Comparison of ENCODE assay signal across 25 cellular contexts in genomic region chr4:187232201-187232600, GRCh38.
DNase-seq lines count a peak whose midpoint lies in the region; ATAC-seq, FAIRE-seq and TF ChIP-seq lines count a peak whose summit lies in the region.
"Had no signal": no experiment of that assay in that cellular context is flagged by ENCODE, and none has a peak within 500 bp of the region (broad histone marks: within the 10 kb centered on the region; RNA-seq: fewer than 3 reads in every experiment).

No MANE protein-coding gene starts in this region.

- in situ Hi-C loops in mammary epithelial cell (cut with MboI; ENCODE audit: low sequenced_read_pairs in 2 of 2) = no loop called here

- no peaks in the 10 kb centered on the region for H3K27me3 Mint-ChIP-seq in MCF 10A (ENCODE audit: insufficient read depth, unreplicated experiment)
- H3K27me3 Mint-ChIP-seq: B cell; CD4-positive, CD25-positive, alpha-beta regulatory T cell had no signal

- intact Hi-C loops in mammary epithelial cell (cut with micrococcal nuclease) = no loop called here
- intact Hi-C loops in MCF 10A (cut with micrococcal nuclease) = loop anchor here (2.0 kb wide), 1 partner anchor 55 kb away; no protein-coding TSS in a partner anchor
- intact Hi-C loops in lower leg skin (cut with DNase I; ENCODE audit: low total_unique reads) = no loop called here

- CTCF ChIA-PET in mammary epithelial cell (lab: Charles Lee; ENCODE audit: low non-redundant PET) (interaction anchor here (0.6 kb wide), 1 partner anchor 356 kb away, joined by 5 read pairs; no protein-coding TSS in a partner anchor), MCF 10A (lab: Yijun Ruan, JAX) (interaction anchor here (0.6 to 0.7 kb wide), 4 partner anchors 17 to 961 kb away, joined by 3 to 5 read pairs (median 3); no protein-coding TSS in a partner anchor)

- DNase-seq in mammary epithelial cell (peak; percentile 56), MCF 10A (ENCODE audit: unreplicated experiment) (no peak), bronchial epithelial cell (ENCODE audit: low read depth) (peak; percentile 68), foreskin keratinocyte (peak; percentile 31 to 53), renal cortical epithelial cell (ENCODE audit: low read depth) (peak; percentile 33), lower leg skin (ENCODE audit: low spot score in 2 of 2) (no peak)
- DNase-seq: Caco-2; CD4-positive, CD25-positive, alpha-beta regulatory T cell; CD8-positive, alpha-beta T cell; DMS153; DND-41; HFFc6 had no signal

- no peak overlapping the region for H2AFZ ChIP-seq in mammary epithelial cell (ENCODE audit: low read depth, low read length)

- no peak overlapping the region for H3K4me2 ChIP-seq in mammary epithelial cell (ENCODE audit: insufficient read depth, low read depth, low read length)
- H3K4me2 ChIP-seq: BLaER1, GM23338 had no signal

- FAIRE-seq in bronchial epithelial cell (lab: Jason Lieb, UNC) = no peak
- FAIRE-seq: A204.1, G401.6, GM12878, GM19239, H54 had no signal

- no peak overlapping the region for H3K4me3 Mint-ChIP-seq in MCF 10A (ENCODE audit: unreplicated experiment)
- H3K4me3 Mint-ChIP-seq: B cell; CD4-positive, CD25-positive, alpha-beta regulatory T cell; CD8-positive, alpha-beta T cell; GM23338; HFFc6 had no signal

- no peak overlapping the region for H3K27ac Mint-ChIP-seq in MCF 10A (ENCODE audit: low read depth, unreplicated experiment)
- H3K27ac Mint-ChIP-seq: B cell; CD4-positive, CD25-positive, alpha-beta regulatory T cell; CD8-positive, alpha-beta T cell; GM23338; HFFc6 had no signal

- no peaks in the 10 kb centered on the region for H3K36me3 ChIP-seq in mammary epithelial cell (ENCODE audit: insufficient read depth, low read length)
- H3K36me3 ChIP-seq in bronchial epithelial cell (ENCODE audit: control insufficient read depth, insufficient read depth, low read length) = no peaks in the 10 kb centered on the region
- H3K36me3 ChIP-seq: BLaER1, HAP-1 had no signal

- H3K9ac ChIP-seq in mammary epithelial cell (ENCODE audit: insufficient read depth, low read length) = no peak overlapping the region
- H3K9ac ChIP-seq: BLaER1 had no signal

- dilution Hi-C loops in mammary epithelial cell (cut with HindIII; ENCODE audit: low sequenced_read_pairs) = no loop called here

- TF ChIP-seq CTCF in mammary epithelial cell (conservative IDR thresholded peaks at IDR 0.05 in 1 of 2, IDR thresholded peaks at IDR 0.05 in 1 of 2; ENCODE audit: extremely low read depth in 1 of 2, insufficient read depth in 1 of 2, low read depth in 1 of 2, low read length in 2 of 2) (no peak), MCF 10A (IDR thresholded peaks at IDR 0.05; ENCODE audit: unreplicated experiment) (no peak), bronchial epithelial cell (IDR thresholded peaks at IDR 0.05; ENCODE audit: insufficient read depth, low read length, severe bottlenecking) (no peak), foreskin keratinocyte (conservative IDR thresholded peaks at IDR 0.05) (no peak), lower leg skin (IDR thresholded peaks at IDR 0.05) (no peak)

- TF ChIP-seq POLR2A in lower leg skin (IDR thresholded peaks at IDR 0.05) = no peak

- H3K4me1 ChIP-seq in mammary epithelial cell (ENCODE audit: insufficient read depth, low read length) (peaks cover 25% of the 10 kb centered on the region), foreskin keratinocyte (peaks cover 18% of the 10 kb centered on the region)
- H3K4me1 ChIP-seq: BLaER1, Caco-2, HAP-1 had no signal

- no peaks in the 10 kb centered on the region for H3K27me3 ChIP-seq in mammary epithelial cell (ENCODE audit: insufficient read depth, low read length)
- no peaks in the 10 kb centered on the region for H3K27me3 ChIP-seq in bronchial epithelial cell (ENCODE audit: control insufficient read depth, insufficient read depth, low read length)
- no peaks in the 10 kb centered on the region for H3K27me3 ChIP-seq in foreskin keratinocyte
- H3K27me3 ChIP-seq: BLaER1 had no signal

- ATAC-seq in foreskin keratinocyte (no peak), GM19324 (IDR thresholded peaks at IDR 0.05; ENCODE audit: low FRiP score, unreplicated experiment) (no peak), HG03108 (IDR thresholded peaks at IDR 0.05; ENCODE audit: unreplicated experiment) (no peak)
- ATAC-seq: CD8-positive, alpha-beta T cell; GM12878; GM23338 had no signal

- WGBS in mammary epithelial cell (ENCODE audit: low coverage, missing lambda C conversion rate) = 52% methylated on average over 3 of the region's 3 CpGs
- 51 to 57% methylated on average over 3 of the region's 3 CpGs for WGBS in lower leg skin, 2 donors

- no peaks in the 10 kb centered on the region for H3K9me3 ChIP-seq in mammary epithelial cell (replicated peaks; ENCODE audit: insufficient read depth, low read length)
- H3K9me3 ChIP-seq: BLaER1, Caco-2, HAP-1 had no signal

- BruUV-seq in mammary epithelial cell (replicated peaks; lab: Mats Ljungman, UMichigan) (no TSS peak), MCF 10A (replicated peaks; lab: Mats Ljungman, UMichigan) (no TSS peak)

- H3K36me3 Mint-ChIP-seq in MCF 10A (ENCODE audit: insufficient read depth, unreplicated experiment) = no peaks in the 10 kb centered on the region
- H3K36me3 Mint-ChIP-seq: CD4-positive, CD25-positive, alpha-beta regulatory T cell; CD8-positive, alpha-beta T cell had no signal

- H4K20me1 ChIP-seq in mammary epithelial cell (ENCODE audit: insufficient read depth, low read length) = no peaks in the 10 kb centered on the region
- H4K20me1 ChIP-seq: BLaER1 had no signal

- POLR2A ChIA-PET in MCF 10A (lab: Yijun Ruan, JAX) = no interaction called here

- H3K4me1 Mint-ChIP-seq in MCF 10A (ENCODE audit: insufficient read depth, unreplicated experiment) = peaks cover 15% of the 10 kb centered on the region
- H3K4me1 Mint-ChIP-seq: B cell; CD4-positive, CD25-positive, alpha-beta regulatory T cell had no signal

- no peaks in the 10 kb centered on the region for H3K9me3 Mint-ChIP-seq in MCF 10A (ENCODE audit: unreplicated experiment)
- H3K9me3 Mint-ChIP-seq: GM23338, HFFc6 had no signal

- H3K27ac ChIP-seq in mammary epithelial cell (ENCODE audit: insufficient read depth, low read depth, low read length) (no peak overlapping the region), foreskin keratinocyte (no peak overlapping the region)
- H3K27ac ChIP-seq: 22Rv1, BLaER1, C4-2B had no signal

- H3K79me2 ChIP-seq in mammary epithelial cell (ENCODE audit: insufficient read depth, low read length) = no peaks in the 10 kb centered on the region

- H3K4me3 ChIP-seq in mammary epithelial cell (replicated peaks in 1 of 3; ENCODE audit: insufficient read depth in 1 of 3, low read depth in 2 of 3, low read length in 3 of 3) (no peak overlapping the region), bronchial epithelial cell (ENCODE audit: low read depth, low read length) (no peak overlapping the region), lower leg skin (ENCODE audit: low read depth, poor library complexity, severe bottlenecking) (no peak overlapping the region)
- H3K4me3 ChIP-seq: BLaER1, GM12878, GM23338, HAP-1 had no signal

Comparison
In these comparisons a context has a peak if more than half of its experiments do, and no peak if none do; other contexts are left out.
1. DNase-seq: peak in mammary epithelial cell (single experiment), bronchial epithelial cell (single experiment), foreskin keratinocyte (2 of 2) and renal cortical epithelial cell (single experiment); none in MCF 10A (single experiment) and lower leg skin (0 of 2).